8 cellular contexts compared by ENCODE assay signal in the genomic region with DNA sequence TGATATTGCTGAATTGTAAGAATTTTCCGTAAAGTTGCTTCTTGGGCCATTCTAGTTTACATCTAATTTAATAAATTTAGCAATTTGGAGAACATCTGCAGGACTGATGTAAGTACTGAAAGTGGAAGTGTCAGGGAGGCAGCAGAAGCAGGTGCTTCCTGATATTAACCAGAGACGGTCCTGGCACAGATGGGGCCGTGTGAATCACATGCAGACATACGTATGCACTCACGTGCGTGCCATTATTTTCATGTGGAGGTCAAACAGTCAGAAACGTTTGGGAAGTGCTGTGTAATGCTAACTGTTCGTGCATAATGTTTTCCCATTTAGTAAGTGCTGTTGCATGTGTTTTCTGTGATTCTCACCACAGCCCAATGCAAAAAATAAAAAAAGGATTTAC.
DNase-seq lines count a peak whose midpoint lies in the region; ATAC-seq and TF ChIP-seq lines count a peak whose summit lies in the region.

No MANE protein-coding gene starts in this region.

- H3K4me1 Mint-ChIP-seq in stimulated activated naive B cell treated with anti-CD40 and anti-IgM and Interleukin-4, amounts not matched to agents 10 μg/mL and 1 μg/mL and 100 μg/mL, for 72 hours: peaks cover 44 to 82% of the 10 kb centered on the region in 2 donors

- peaks cover 10 to 28% of the 10 kb centered on the region in 2 donors for H3K36me3 Mint-ChIP-seq in stimulated activated naive B cell treated with anti-CD40 and anti-IgM and Interleukin-4, amounts not matched to agents 10 μg/mL and 1 μg/mL and 100 μg/mL, for 72 hours

- H3K4me3 ChIP-seq in lung: no peak overlapping the region
- no peak overlapping the region for H3K4me3 ChIP-seq in brain microvascular endothelial cell (ENCODE audit: low read depth, low read length)

- H3K27ac Mint-ChIP-seq in stimulated activated naive B cell treated with anti-CD40 and anti-IgM and Interleukin-4, amounts not matched to agents 10 μg/mL and 1 μg/mL and 100 μg/mL, for 72 hours: peak overlapping the region; percentile 85

- 10 to 36% methylated on average over 8 of the region's 8 CpGs for WGBS in lung, 2 donors

- peaks cover 0 to 2% of the 10 kb centered on the region in 2 donors for H3K9me3 ChIP-seq in lung (ENCODE audit: control insufficient read depth in 2 of 2, insufficient read depth in 1 of 2, low read length in 1 of 2)

- DNase-seq in SIG-M5 (lab: John Stamatoyannopoulos, UW) (peak; percentile 90), lung (ENCODE audit: low spot score) (peak; percentile 66), brain microvascular endothelial cell (no peak)
- DNase-seq in activated naive CD4-positive, alpha-beta T cell treated with Interleukin-2 at 50 U/mL for 16 hours: peak; percentile 78
- DNase-seq in stimulated activated naive B cell treated with anti-CD40 and anti-IgM and Interleukin-4, amounts not matched to agents 10 μg/mL and 1 μg/mL and 100 μg/mL, for 72 hours: peak; percentile 84
- DNase-seq in NK-92 treated with Interleukin-12 subunit alpha and Interleukin-12 subunit beta, amount 100 ng/mL, for 24 hours (lab: John Stamatoyannopoulos, UW): no peak

- peaks cover 11 to 12% of the 10 kb centered on the region in 2 donors for H3K4me1 ChIP-seq in lung (ENCODE audit: control insufficient read depth in 2 of 2, insufficient read depth in 2 of 2, low read length in 2 of 2)

- TF ChIP-seq CTCF in lung (IDR thresholded peaks at IDR 0.05; ENCODE audit: control extremely low read depth, extremely low read depth) (no peak), brain microvascular endothelial cell (IDR thresholded peaks at IDR 0.05; ENCODE audit: low read depth, low read length, missing control alignments) (no peak)

- in situ Hi-C loops in brain microvascular endothelial cell (cut with HindIII; ENCODE audit: low pct_ligation_motif_present, low sequenced_read_pairs): no loop called here

- H3K36me3 ChIP-seq in lung (ENCODE audit: control insufficient read depth in 2 of 2, insufficient read depth in 2 of 2, low read length in 2 of 2) (peaks cover 0 to 17% of the 10 kb centered on the region in 2 donors), brain microvascular endothelial cell (replicated peaks) (no peaks in the 10 kb centered on the region)

- H3K27me3 ChIP-seq in lung (ENCODE audit: control insufficient read depth, insufficient read depth) (no peaks in the 10 kb centered on the region), brain microvascular endothelial cell (replicated peaks) (no peaks in the 10 kb centered on the region)

- peak; percentile 90 for ATAC-seq in GM18868 (IDR thresholded peaks at IDR 0.05; ENCODE audit: unreplicated experiment)
- ATAC-seq in HG03039 (IDR thresholded peaks at IDR 0.05; ENCODE audit: unreplicated experiment): peak; percentile 70
- peak; percentile 72 for ATAC-seq in lung (ENCODE audit: insufficient read depth, low FRiP score)
- peak; percentile 99 for ATAC-seq in stimulated activated naive B cell treated with anti-CD40 and anti-IgM and Interleukin-4, amounts not matched to agents 10 μg/mL and 1 μg/mL and 100 μg/mL, for 72 hours (replicated peaks)

- H3K4me3 Mint-ChIP-seq in stimulated activated naive B cell treated with anti-CD40 and anti-IgM and Interleukin-4, amounts not matched to agents 10 μg/mL and 1 μg/mL and 100 μg/mL, for 72 hours: peak overlapping the region; percentile 55 to 71

- H3K27ac ChIP-seq in lung (ENCODE audit: low read depth in 1 of 2, low read length in 1 of 2) (peak overlapping the region in 1 of 2 donors; percentile 76), brain microvascular endothelial cell (no peak overlapping the region)

- no peaks in the 10 kb centered on the region for H3K27me3 Mint-ChIP-seq in stimulated activated naive B cell treated with anti-CD40 and anti-IgM and Interleukin-4, amounts not matched to agents 10 μg/mL and 1 μg/mL and 100 μg/mL, for 72 hours

- H3K9me3 Mint-ChIP-seq in stimulated activated naive B cell treated with anti-CD40 and anti-IgM and Interleukin-4, amounts not matched to agents 10 μg/mL and 1 μg/mL and 100 μg/mL, for 72 hours: no peaks in the 10 kb centered on the region

Comparison
In these comparisons a context has a peak if more than half of its experiments do, and no peak if none do; other contexts are left out.
1. DNase-seq: peak in SIG-M5 (single experiment), activated naive CD4-positive, alpha-beta T cell treated with Interleukin-2 at 50 U/mL for 16 hours (single experiment), lung (single experiment) and stimulated activated naive B cell treated with anti-CD40 and anti-IgM and Interleukin-4, amounts not matched to agents 10 μg/mL and 1 μg/mL and 100 μg/mL, for 72 hours (single experiment); none in brain microvascular endothelial cell (single experiment) and NK-92 treated with Interleukin-12 subunit alpha and Interleukin-12 subunit beta, amount 100 ng/mL, for 24 hours (single experiment).
2. Peak in every context shown above with its lines, with median percentiles within 50 percentile points of each other: ATAC-seq.